ENCODE assay signal across 2 cellular contexts in the genomic region with DNA sequence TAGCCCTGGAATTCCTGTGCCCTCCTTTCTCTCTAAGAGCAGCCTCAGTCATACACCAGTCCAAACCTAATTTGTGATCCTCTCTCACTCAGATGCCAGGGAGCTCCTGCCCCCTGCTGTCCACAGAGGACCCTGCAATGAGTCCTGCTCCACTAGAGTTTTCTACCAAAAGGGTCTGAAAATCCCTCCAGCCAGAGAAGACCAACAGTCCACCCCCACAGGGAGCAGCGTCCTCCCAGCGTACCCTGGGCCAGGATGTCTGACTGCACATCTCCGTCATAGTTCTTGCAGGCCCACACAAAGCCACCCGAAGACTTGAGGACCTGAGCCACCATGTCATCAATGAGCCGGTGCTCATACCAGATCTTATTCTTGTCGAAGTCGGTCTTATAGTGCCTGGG.
A peak's percentile ranks its signal among the peaks of the same experiment; 100 is the strongest.
TF ChIP-seq lines count a peak whose summit lies in the region.

No MANE protein-coding gene starts in this region.

TF ChIP-seq in SK-N-SH treated with all-trans-retinoic acid at 6 μM for 48 hours, 23 proteins besides CTCF, POLR2A, EP300 and RAD21 (continued from another document):
- TF ChIP-seq, protein P1, sequence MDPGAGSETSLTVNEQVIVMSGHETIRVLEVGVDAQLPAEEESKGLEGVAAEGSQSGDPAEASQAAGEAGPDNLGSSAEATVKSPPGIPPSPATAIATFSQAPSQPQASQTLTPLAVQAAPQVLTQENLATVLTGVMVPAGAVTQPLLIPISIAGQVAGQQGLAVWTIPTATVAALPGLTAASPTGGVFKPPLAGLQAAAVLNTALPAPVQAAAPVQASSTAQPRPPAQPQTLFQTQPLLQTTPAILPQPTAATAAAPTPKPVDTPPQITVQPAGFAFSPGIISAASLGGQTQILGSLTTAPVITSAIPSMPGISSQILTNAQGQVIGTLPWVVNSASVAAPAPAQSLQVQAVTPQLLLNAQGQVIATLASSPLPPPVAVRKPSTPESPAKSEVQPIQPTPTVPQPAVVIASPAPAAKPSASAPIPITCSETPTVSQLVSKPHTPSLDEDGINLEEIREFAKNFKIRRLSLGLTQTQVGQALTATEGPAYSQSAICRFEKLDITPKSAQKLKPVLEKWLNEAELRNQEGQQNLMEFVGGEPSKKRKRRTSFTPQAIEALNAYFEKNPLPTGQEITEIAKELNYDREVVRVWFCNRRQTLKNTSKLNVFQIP (CRISPR knock-in tag; IDR thresholded peaks at IDR 0.05; ENCODE audit: borderline replicate concordance, low read depth): no peak
- TF ChIP-seq ZC3H10 (CRISPR knock-in tag; IDR thresholded peaks at IDR 0.05) (no peak), TOX (CRISPR knock-in tag; IDR thresholded peaks at IDR 0.05; ENCODE audit: borderline replicate concordance) (no peak)

TF ChIP-seq in HepG2, 621 proteins besides CTCF, POLR2A, EP300 and RAD21 (continued from another document):
- TF ChIP-seq BATF2 (CRISPR knock-in tag; IDR thresholded peaks at IDR 0.05) (no peak), ZNF746 (CRISPR knock-in tag; IDR thresholded peaks at IDR 0.05) (no peak), ZNF781 (CRISPR knock-in tag; IDR thresholded peaks at IDR 0.05; ENCODE audit: borderline replicate concordance, not compliant biosample characterization) (no peak), ZNF740 (CRISPR knock-in tag; IDR thresholded peaks at IDR 0.05) (no peak), ZNF574 (CRISPR knock-in tag; IDR thresholded peaks at IDR 0.05) (0 out of 2 replicates have a peak, but pooled peaks have one; percentile 9), TBP (CRISPR knock-in tag; IDR thresholded peaks at IDR 0.05) (no peak), FOXO1 (CRISPR knock-in tag; IDR thresholded peaks at IDR 0.05) (0 out of 2 replicates have a peak, but pooled peaks have one; percentile 20), ZNF567 (CRISPR knock-in tag; IDR thresholded peaks at IDR 0.05; ENCODE audit: borderline replicate concordance) (0 out of 2 replicates have a peak, but pooled peaks have one; percentile 25), ZNF569 (CRISPR knock-in tag; IDR thresholded peaks at IDR 0.05; ENCODE audit: borderline replicate concordance) (no peak), CREBL2 (CRISPR knock-in tag; IDR thresholded peaks at IDR 0.05; ENCODE audit: borderline replicate concordance) (no peak), SMC3 (IDR thresholded peaks at IDR 0.05; ENCODE audit: low read length) (peak; percentile 71), STAG1 (CRISPR knock-in tag; IDR thresholded peaks at IDR 0.05) (peak; percentile 88), ZNF501 (CRISPR knock-in tag; IDR thresholded peaks at IDR 0.05) (peak; percentile 92), FOXJ3 (CRISPR knock-in tag; IDR thresholded peaks at IDR 0.05; ENCODE audit: borderline replicate concordance) (no peak), SMYD3 (CRISPR knock-in tag; IDR thresholded peaks at IDR 0.05) (no peak), NR2F6 (IDR thresholded peaks at IDR 0.05) (no peak), NR2F6 (CRISPR knock-in tag; IDR thresholded peaks at IDR 0.05) (no peak), ZNF138 (CRISPR knock-in tag; IDR thresholded peaks at IDR 0.05; ENCODE audit: low read depth) (no peak), SRF (IDR thresholded peaks at IDR 0.05; ENCODE audit: low read depth, low read length) (no peak), HNRNPK (IDR thresholded peaks at IDR 0.05; ENCODE audit: low read depth, low read length, poor library complexity, severe bottlenecking) (no peak), NFYB (CRISPR knock-in tag; IDR thresholded peaks at IDR 0.05) (no peak), MTF1 (CRISPR knock-in tag; IDR thresholded peaks at IDR 0.05) (no peak), SOX5 (CRISPR knock-in tag; IDR thresholded peaks at IDR 0.05; ENCODE audit: borderline replicate concordance) (no peak), SALL1 (CRISPR knock-in tag; IDR thresholded peaks at IDR 0.05) (no peak), GABPA (IDR thresholded peaks at IDR 0.05; ENCODE audit: low read depth, low read length) (no peak), GABPA (CRISPR knock-in tag; IDR thresholded peaks at IDR 0.05; ENCODE audit: low read depth) (no peak), U2AF2 (IDR thresholded peaks at IDR 0.05; ENCODE audit: low read depth, low read length) (no peak), ZKSCAN1 (IDR thresholded peaks at IDR 0.05; ENCODE audit: low read length) (no peak), REST (IDR thresholded peaks at IDR 0.05; ENCODE audit: borderline replicate concordance in 1 of 2, low read depth in 1 of 2, low read length in 2 of 2) (no peak), HNRNPUL1 (IDR thresholded peaks at IDR 0.05; ENCODE audit: low read depth, low read length) (no peak), ZMYM4 (CRISPR knock-in tag; IDR thresholded peaks at IDR 0.05) (no peak)
- TF ChIP-seq, protein P2, sequence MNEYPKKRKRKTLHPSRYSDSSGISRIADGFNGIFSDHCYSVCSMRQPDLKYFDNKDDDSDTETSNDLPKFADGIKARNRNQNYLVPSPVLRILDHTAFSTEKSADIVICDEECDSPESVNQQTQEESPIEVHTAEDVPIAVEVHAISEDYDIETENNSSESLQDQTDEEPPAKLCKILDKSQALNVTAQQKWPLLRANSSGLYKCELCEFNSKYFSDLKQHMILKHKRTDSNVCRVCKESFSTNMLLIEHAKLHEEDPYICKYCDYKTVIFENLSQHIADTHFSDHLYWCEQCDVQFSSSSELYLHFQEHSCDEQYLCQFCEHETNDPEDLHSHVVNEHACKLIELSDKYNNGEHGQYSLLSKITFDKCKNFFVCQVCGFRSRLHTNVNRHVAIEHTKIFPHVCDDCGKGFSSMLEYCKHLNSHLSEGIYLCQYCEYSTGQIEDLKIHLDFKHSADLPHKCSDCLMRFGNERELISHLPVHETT (CRISPR knock-in tag; conservative IDR thresholded peaks at IDR 0.05): no peak
- TF ChIP-seq, protein P3, sequence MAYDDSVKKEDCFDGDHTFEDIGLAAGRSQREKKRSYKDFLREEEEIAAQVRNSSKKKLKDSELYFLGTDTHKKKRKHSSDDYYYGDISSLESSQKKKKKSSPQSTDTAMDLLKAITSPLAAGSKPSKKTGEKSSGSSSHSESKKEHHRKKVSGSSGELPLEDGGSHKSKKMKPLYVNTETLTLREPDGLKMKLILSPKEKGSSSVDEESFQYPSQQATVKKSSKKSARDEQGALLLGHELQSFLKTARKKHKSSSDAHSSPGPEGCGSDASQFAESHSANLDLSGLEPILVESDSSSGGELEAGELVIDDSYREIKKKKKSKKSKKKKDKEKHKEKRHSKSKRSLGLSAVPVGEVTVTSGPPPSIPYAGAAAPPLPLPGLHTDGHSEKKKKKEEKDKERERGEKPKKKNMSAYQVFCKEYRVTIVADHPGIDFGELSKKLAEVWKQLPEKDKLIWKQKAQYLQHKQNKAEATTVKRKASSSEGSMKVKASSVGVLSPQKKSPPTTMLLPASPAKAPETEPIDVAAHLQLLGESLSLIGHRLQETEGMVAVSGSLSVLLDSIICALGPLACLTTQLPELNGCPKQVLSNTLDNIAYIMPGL (CRISPR knock-in tag; IDR thresholded peaks at IDR 0.05; ENCODE audit: borderline replicate concordance in 1 of 2, low read depth in 1 of 2): peak in 1 of 2 experiments; percentile 30; a peak in 1 of 4 replicates
- TF ChIP-seq, protein P4, sequence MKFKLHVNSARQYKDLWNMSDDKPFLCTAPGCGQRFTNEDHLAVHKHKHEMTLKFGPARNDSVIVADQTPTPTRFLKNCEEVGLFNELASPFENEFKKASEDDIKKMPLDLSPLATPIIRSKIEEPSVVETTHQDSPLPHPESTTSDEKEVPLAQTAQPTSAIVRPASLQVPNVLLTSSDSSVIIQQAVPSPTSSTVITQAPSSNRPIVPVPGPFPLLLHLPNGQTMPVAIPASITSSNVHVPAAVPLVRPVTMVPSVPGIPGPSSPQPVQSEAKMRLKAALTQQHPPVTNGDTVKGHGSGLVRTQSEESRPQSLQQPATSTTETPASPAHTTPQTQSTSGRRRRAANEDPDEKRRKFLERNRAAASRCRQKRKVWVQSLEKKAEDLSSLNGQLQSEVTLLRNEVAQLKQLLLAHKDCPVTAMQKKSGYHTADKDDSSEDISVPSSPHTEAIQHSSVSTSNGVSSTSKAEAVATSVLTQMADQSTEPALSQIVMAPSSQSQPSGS (CRISPR knock-in tag; IDR thresholded peaks at IDR 0.05): no peak
- TF ChIP-seq, protein P5, sequence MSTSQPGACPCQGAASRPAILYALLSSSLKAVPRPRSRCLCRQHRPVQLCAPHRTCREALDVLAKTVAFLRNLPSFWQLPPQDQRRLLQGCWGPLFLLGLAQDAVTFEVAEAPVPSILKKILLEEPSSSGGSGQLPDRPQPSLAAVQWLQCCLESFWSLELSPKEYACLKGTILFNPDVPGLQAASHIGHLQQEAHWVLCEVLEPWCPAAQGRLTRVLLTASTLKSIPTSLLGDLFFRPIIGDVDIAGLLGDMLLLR (CRISPR knock-in tag; IDR thresholded peaks at IDR 0.05): no peak
